Comparison of ENCODE assay signal across 13 cellular contexts in genomic region chr17:64984181-64984580, GRCh38.
DNase-seq lines count a peak whose midpoint lies in the region; ATAC-seq and TF ChIP-seq lines count a peak whose summit lies in the region.
"Had no signal": no experiment of that assay in that cellular context is flagged by ENCODE, and none has a peak within 500 bp of the region (broad histone marks: within the 10 kb centered on the region; RNA-seq: fewer than 3 reads in every experiment).

No MANE protein-coding gene starts in this region.

- H3K9me3 ChIP-seq in sigmoid colon: no peaks in the 10 kb centered on the region
- H3K9me3 ChIP-seq: ascending aorta had no signal

- no peak for TF ChIP-seq CTCF in sigmoid colon (IDR thresholded peaks at IDR 0.05)

- TF ChIP-seq EP300 in sigmoid colon (IDR thresholded peaks at IDR 0.05): no peak

- no peak for TF ChIP-seq POLR2A in sigmoid colon (IDR thresholded peaks at IDR 0.05)

- WGBS in sigmoid colon, 2 donors: 92 to 94% methylated on average over 3 of the region's 3 CpGs

- H3K4me3 ChIP-seq in sigmoid colon: no peak overlapping the region
- H3K4me3 ChIP-seq: ascending aorta had no signal

- H3K27ac ChIP-seq in sigmoid colon: peak overlapping the region in 3 of 4 donors; percentile 69 to 80 (median 76)

- H3K9me3 Mint-ChIP-seq in central memory CD8-positive, alpha-beta T cell: no peaks in the 10 kb centered on the region

- no peak for ATAC-seq in central memory CD8-positive, alpha-beta T cell (replicated peaks; ENCODE audit: extremely low read depth, poor library complexity, severe bottlenecking)
- ATAC-seq in HG02840 (IDR thresholded peaks at IDR 0.05; ENCODE audit: low FRiP score, unreplicated experiment): no peak
- ATAC-seq: right cardiac atrium had no signal

- H3K4me1 ChIP-seq in sigmoid colon: peaks cover 0 to 33% (median 28%) of the 10 kb centered on the region in 4 donors

- H3K27me3 ChIP-seq in sigmoid colon: no peaks in the 10 kb centered on the region
- H3K27me3 ChIP-seq: ascending aorta had no signal

- DNase-seq in DMS79 (lab: John Stamatoyannopoulos, UW): peak; percentile 4
- peak; percentile 58 for DNase-seq in NCI-H82 treated with DMSO at 0.1 percent for 48 hours (lab: John Stamatoyannopoulos, UW; ENCODE audit: unreplicated experiment)
- no peak for DNase-seq in central memory CD8-positive, alpha-beta T cell (ENCODE audit: low spot score in 2 of 2)
- DNase-seq in sigmoid colon: no peak
- DNase-seq in nucleus accumbens (lab: John Stamatoyannopoulos, UW): no peak
- no peak for DNase-seq in inferior parietal cortex (ENCODE audit: extremely low spot score)
- DNase-seq in stimulated activated CD4-positive, alpha-beta T cell treated with anti-CD3 and anti-CD28 coated beads, Interleukin-1b, Interleukin-23, amount 100 ng/mL, for 48 hours: no peak
- DNase-seq: kidney glomerular epithelial cell, NCI-H1105 treated with DMSO at 0.1 percent for 48 hours, OCI-M1, right cardiac atrium had no signal

- peaks cover 10% of the 10 kb centered on the region for H3K36me3 Mint-ChIP-seq in central memory CD8-positive, alpha-beta T cell (ENCODE audit: insufficient read depth)

- intact Hi-C loops in sigmoid colon (cut with DNase I): no loop called here

- H3K27ac Mint-ChIP-seq in central memory CD8-positive, alpha-beta T cell (ENCODE audit: low read depth): peak overlapping the region; percentile 97

- no peaks in the 10 kb centered on the region for H3K36me3 ChIP-seq in sigmoid colon
- H3K36me3 ChIP-seq: ascending aorta had no signal

- no peaks in the 10 kb centered on the region for H3K27me3 Mint-ChIP-seq in central memory CD8-positive, alpha-beta T cell

- peaks cover 42% of the 10 kb centered on the region for H3K4me1 Mint-ChIP-seq in central memory CD8-positive, alpha-beta T cell

- H3K4me3 Mint-ChIP-seq in central memory CD8-positive, alpha-beta T cell: peak overlapping the region; percentile 72

Comparison
In these comparisons a context has a peak if more than half of its experiments do, and no peak if none do; other contexts are left out.
1. DNase-seq: peak in DMS79 (single experiment) and NCI-H82 treated with DMSO at 0.1 percent for 48 hours (single experiment); none in central memory CD8-positive, alpha-beta T cell (0 of 2), sigmoid colon (single experiment), nucleus accumbens (0 of 56), inferior parietal cortex (single experiment) and stimulated activated CD4-positive, alpha-beta T cell treated with anti-CD3 and anti-CD28 coated beads, Interleukin-1b, Interleukin-23, amount 100 ng/mL, for 48 hours (single experiment).